13 cellular contexts compared by ENCODE assay signal in genomic region chr18:8177330-8178016, GRCh38.
DNase-seq lines count a peak whose midpoint lies in the region; ATAC-seq and TF ChIP-seq lines count a peak whose summit lies in the region.
"Had no signal": no experiment of that assay in that cellular context is flagged by ENCODE, and none has a peak within 500 bp of the region (broad histone marks: within the 10 kb centered on the region; RNA-seq: fewer than 3 reads in every experiment).

No MANE protein-coding gene starts in this region.

- H3K4me2 ChIP-seq in HCT116 (ENCODE audit: low read length): no peak overlapping the region
- H3K4me2 ChIP-seq in PC-9: no peak overlapping the region

- H3K36me3 ChIP-seq in HCT116 (ENCODE audit: control insufficient read depth in 1 of 2, insufficient read depth in 2 of 2, low read length in 2 of 2) (no peaks in the 10 kb centered on the region), PC-9 (ENCODE audit: low read depth) (no peaks in the 10 kb centered on the region)
- no peaks in the 10 kb centered on the region for H3K36me3 ChIP-seq in naive thymus-derived CD4-positive, alpha-beta T cell (ENCODE audit: control insufficient read depth in 2 of 3, insufficient read depth in 3 of 3, low read length in 3 of 3)

- H3F3A ChIP-seq in PC-9 (ENCODE audit: insufficient read depth, low read depth): no peaks in the 10 kb centered on the region

- H3K9me3 ChIP-seq in HCT116 (ENCODE audit: control insufficient read depth in 1 of 2, insufficient read depth in 1 of 2, low read depth in 1 of 2, low read length in 2 of 2): no peaks in the 10 kb centered on the region
- H3K9me3 ChIP-seq in PC-9 (ENCODE audit: insufficient read depth, low read depth): no peaks in the 10 kb centered on the region
- H3K9me3 ChIP-seq in naive thymus-derived CD4-positive, alpha-beta T cell (ENCODE audit: control insufficient read depth in 2 of 3, low read length in 3 of 3): no peaks in the 10 kb centered on the region

- intact Hi-C loops in HCT116 (cut with micrococcal nuclease) (no loop called here), PC-9 (cut with micrococcal nuclease; ENCODE audit: unreplicated experiment) (no loop called here)
- intact Hi-C loops in naive thymus-derived CD4-positive, alpha-beta T cell (cut with micrococcal nuclease): no loop called here

- H3K9me2 ChIP-seq in HCT116 (ENCODE audit: insufficient read depth) (no peaks in the 10 kb centered on the region), PC-9 (ENCODE audit: insufficient read depth) (no peaks in the 10 kb centered on the region)

- H3K27me3 Mint-ChIP-seq in osteocyte (ENCODE audit: unreplicated experiment): no peaks in the 10 kb centered on the region
- no peaks in the 10 kb centered on the region for H3K27me3 Mint-ChIP-seq in activated CD8-positive, alpha-beta T cell treated with anti-CD3 and anti-CD28 coated beads, Interleukin-2, amount 10 ng/mL, durations not matched to agents 7 days and 5 days (ENCODE audit: low read depth)
- no peaks in the 10 kb centered on the region for H3K27me3 Mint-ChIP-seq in naive thymus-derived CD4-positive, alpha-beta T cell

- H3K79me2 ChIP-seq in HCT116 (ENCODE audit: insufficient read depth, low read length) (no peaks in the 10 kb centered on the region), PC-9 (ENCODE audit: low read depth) (no peaks in the 10 kb centered on the region)

- H3K36me3 Mint-ChIP-seq in osteocyte (ENCODE audit: unreplicated experiment): peaks cover 8% of the 10 kb centered on the region
- H3K36me3 Mint-ChIP-seq in activated CD8-positive, alpha-beta T cell treated with anti-CD3 and anti-CD28 coated beads, Interleukin-2, amount 10 ng/mL, durations not matched to agents 7 days and 5 days (ENCODE audit: low read depth): no peaks in the 10 kb centered on the region
- H3K36me3 Mint-ChIP-seq in naive thymus-derived CD4-positive, alpha-beta T cell: peaks cover 0 to 17% (median 4%) of the 10 kb centered on the region in 5 donors

- CTCF ChIA-PET in HCT116 (lab: Charles Lee) (no interaction called here), PC-9 (lab: Charles Lee) (no interaction called here)
- CTCF ChIA-PET in activated CD8-positive, alpha-beta T cell treated with anti-CD3 and anti-CD28 coated beads, Interleukin-2, amount 10 ng/mL, durations not matched to agents 7 days and 5 days (lab: Charles Lee): interaction anchor here (0.7 kb wide), 1 partner anchor 404 kb away, joined by 3 read pairs; no protein-coding TSS in a partner anchor
- CTCF ChIA-PET in naive thymus-derived CD4-positive, alpha-beta T cell (lab: Charles Lee): no interaction called here

- TF ChIP-seq POLR2A in HCT116 (IDR thresholded peaks at IDR 0.05; ENCODE audit: borderline replicate concordance, extremely low read depth, insufficient read depth, insufficient read length): no peak

- peak overlapping the region; percentile 62 for H3K27ac Mint-ChIP-seq in osteocyte (ENCODE audit: unreplicated experiment)
- no peak overlapping the region for H3K27ac Mint-ChIP-seq in activated CD8-positive, alpha-beta T cell treated with anti-CD3 and anti-CD28 coated beads, Interleukin-2, amount 10 ng/mL, durations not matched to agents 7 days and 5 days
- H3K27ac Mint-ChIP-seq in naive thymus-derived CD4-positive, alpha-beta T cell: no peak overlapping the region

- H3K27ac ChIP-seq in HCT116 (ENCODE audit: low read depth, low read length) (no peak overlapping the region), PC-9 (0 out of 2 replicates have a peak overlapping the region, but pooled peaks have one; percentile 6)
- no peak overlapping the region for H3K27ac ChIP-seq in naive thymus-derived CD4-positive, alpha-beta T cell (ENCODE audit: low read depth, low read length)
- H3K27ac ChIP-seq: SK-N-MC had no signal

- DNase-seq in HCT116 (ENCODE audit: low read depth, low spot score) (no peak), PC-9 (no peak), fibroblast of villous mesenchyme (ENCODE audit: low read depth) (peak; percentile 63), osteocyte (ENCODE audit: extremely low spot score, unreplicated experiment) (no peak), SHP77 (lab: John Stamatoyannopoulos, UW) (no peak)
- DNase-seq in activated CD8-positive, alpha-beta T cell treated with anti-CD3 and anti-CD28 coated beads, Interleukin-2, amount 10 ng/mL, durations not matched to agents 7 days and 5 days: no peak
- no peak for DNase-seq in naive thymus-derived CD4-positive, alpha-beta T cell
- DNase-seq: activated T-cell treated with anti-CD3 and anti-CD28 coated beads for 4 hours, EL, right cardiac atrium had no signal

- no peak overlapping the region for H3K9ac ChIP-seq in HCT116 (ENCODE audit: low read length)

- H4K20me1 ChIP-seq in HCT116 (ENCODE audit: insufficient read depth) (no peaks in the 10 kb centered on the region), PC-9 (ENCODE audit: insufficient read depth) (no peaks in the 10 kb centered on the region)

- TF ChIP-seq RAD21 in HCT116 (IDR thresholded peaks at IDR 0.05; ENCODE audit: low read depth): no peak

- H3K9me3 Mint-ChIP-seq in osteocyte (ENCODE audit: unreplicated experiment): no peaks in the 10 kb centered on the region
- no peaks in the 10 kb centered on the region for H3K9me3 Mint-ChIP-seq in activated CD8-positive, alpha-beta T cell treated with anti-CD3 and anti-CD28 coated beads, Interleukin-2, amount 10 ng/mL, durations not matched to agents 7 days and 5 days (ENCODE audit: insufficient read depth)
- peaks cover 0 to 22% (median 6%) of the 10 kb centered on the region in 11 donors for H3K9me3 Mint-ChIP-seq in naive thymus-derived CD4-positive, alpha-beta T cell

- ATAC-seq in HCT116 (peak; percentile 46; the same call in 1 of the 2 replicates), HG03196 (IDR thresholded peaks at IDR 0.05; ENCODE audit: unreplicated experiment) (no peak)
- ATAC-seq in activated CD8-positive, alpha-beta T cell treated with anti-CD3 and anti-CD28 coated beads, Interleukin-2, amount 10 ng/mL, durations not matched to agents 7 days and 5 days: no peak
- ATAC-seq in naive thymus-derived CD4-positive, alpha-beta T cell: no peak
- ATAC-seq: esophagus mucosa had no signal

- H3K27me3 ChIP-seq in HCT116 (ENCODE audit: insufficient read depth, low read length) (no peaks in the 10 kb centered on the region), PC-9 (ENCODE audit: insufficient read depth, low read depth) (no peaks in the 10 kb centered on the region)
- H3K27me3 ChIP-seq in naive thymus-derived CD4-positive, alpha-beta T cell (ENCODE audit: control insufficient read depth in 2 of 2, insufficient read depth in 2 of 2, low read length in 2 of 2): no peaks in the 10 kb centered on the region

- POLR2A ChIA-PET in HCT116 (lab: Charles Lee) (no interaction called here), PC-9 (lab: Charles Lee; ENCODE audit: unreplicated experiment) (no interaction called here)
- POLR2A ChIA-PET in activated CD8-positive, alpha-beta T cell treated with anti-CD3 and anti-CD28 coated beads, Interleukin-2, amount 10 ng/mL, durations not matched to agents 7 days and 5 days (lab: Charles Lee): no interaction called here
- POLR2A ChIA-PET in naive thymus-derived CD4-positive, alpha-beta T cell (lab: Charles Lee): no interaction called here

- BruUV-seq in HCT116 (replicated peaks; lab: Mats Ljungman, UMichigan) (no TSS peak), PC-9 (replicated peaks; lab: Mats Ljungman, UMichigan) (no TSS peak)

- no peak overlapping the region for H2AFZ ChIP-seq in HCT116 (ENCODE audit: low read depth, low read length, poor library complexity, severe bottlenecking)
- no peak overlapping the region for H2AFZ ChIP-seq in PC-9

- peaks cover 26% of the 10 kb centered on the region for H3K4me1 Mint-ChIP-seq in osteocyte (ENCODE audit: unreplicated experiment)
- H3K4me1 Mint-ChIP-seq in activated CD8-positive, alpha-beta T cell treated with anti-CD3 and anti-CD28 coated beads, Interleukin-2, amount 10 ng/mL, durations not matched to agents 7 days and 5 days (ENCODE audit: low read depth): no peaks in the 10 kb centered on the region
- H3K4me1 Mint-ChIP-seq in naive thymus-derived CD4-positive, alpha-beta T cell: peaks cover 0 to 1% (median 0%) of the 10 kb centered on the region in 7 donors

- TF ChIP-seq CTCF in HCT116 (IDR thresholded peaks at IDR 0.05 in 2 of 3, conservative IDR thresholded peaks at IDR 0.05 in 1 of 3; ENCODE audit: borderline replicate concordance in 1 of 3, insufficient read depth in 1 of 3, low read depth in 2 of 3, low read length in 2 of 3): no peak
- TF ChIP-seq CTCF in PC-9 (conservative IDR thresholded peaks at IDR 0.05): no peak
- TF ChIP-seq CTCF in fibroblast of villous mesenchyme (IDR thresholded peaks at IDR 0.05; ENCODE audit: insufficient read depth, low read depth, low read length): no peak
- TF ChIP-seq CTCF in osteocyte (IDR thresholded peaks at IDR 0.05): no peak

- H3K4me3 ChIP-seq in HCT116 (replicated peaks in 1 of 2; ENCODE audit: low read depth in 1 of 2, low read length in 2 of 2) (no peak overlapping the region), PC-9 (no peak overlapping the region), fibroblast of villous mesenchyme (ENCODE audit: low read depth, low read length) (no peak overlapping the region)
- H3K4me3 ChIP-seq in naive thymus-derived CD4-positive, alpha-beta T cell (ENCODE audit: low read length): no peak overlapping the region
- H3K4me3 ChIP-seq: SK-N-MC had no signal

- RAD21 ChIA-PET in HCT116 (lab: Charles Lee; ENCODE audit: low non-redundant PET in 1 of 2, low total read pairs in 2 of 2, uncharacterized antibody in 2 of 2, unreplicated experiment in 2 of 2): no interaction called here

- no peaks in the 10 kb centered on the region for H3K4me1 ChIP-seq in HCT116 (ENCODE audit: control insufficient read depth in 1 of 2, insufficient read depth in 2 of 2, low read length in 2 of 2)
- H3K4me1 ChIP-seq in PC-9 (replicated peaks; ENCODE audit: insufficient read depth): peaks cover 10% of the 10 kb centered on the region; the same call in 1 of the 2 replicates
- no peaks in the 10 kb centered on the region for H3K4me1 ChIP-seq in naive thymus-derived CD4-positive, alpha-beta T cell (ENCODE audit: control insufficient read depth in 2 of 2, insufficient read depth in 2 of 2, low read length in 2 of 2)

- H3K4me3 Mint-ChIP-seq in osteocyte (ENCODE audit: unreplicated experiment): no peak overlapping the region
- no peak overlapping the region for H3K4me3 Mint-ChIP-seq in activated CD8-positive, alpha-beta T cell treated with anti-CD3 and anti-CD28 coated beads, Interleukin-2, amount 10 ng/mL, durations not matched to agents 7 days and 5 days
- no peak overlapping the region for H3K4me3 Mint-ChIP-seq in naive thymus-derived CD4-positive, alpha-beta T cell

TF ChIP-seq in HCT116, 20 proteins besides CTCF, POLR2A, EP300 and RAD21 (continues in another document):
- TF ChIP-seq ATF3 (IDR thresholded peaks at IDR 0.05) (no peak), CBX3 (IDR thresholded peaks at IDR 0.05; ENCODE audit: low read depth) (no peak)
